ENCODE assay signal across 8 cellular contexts in the genomic region with DNA sequence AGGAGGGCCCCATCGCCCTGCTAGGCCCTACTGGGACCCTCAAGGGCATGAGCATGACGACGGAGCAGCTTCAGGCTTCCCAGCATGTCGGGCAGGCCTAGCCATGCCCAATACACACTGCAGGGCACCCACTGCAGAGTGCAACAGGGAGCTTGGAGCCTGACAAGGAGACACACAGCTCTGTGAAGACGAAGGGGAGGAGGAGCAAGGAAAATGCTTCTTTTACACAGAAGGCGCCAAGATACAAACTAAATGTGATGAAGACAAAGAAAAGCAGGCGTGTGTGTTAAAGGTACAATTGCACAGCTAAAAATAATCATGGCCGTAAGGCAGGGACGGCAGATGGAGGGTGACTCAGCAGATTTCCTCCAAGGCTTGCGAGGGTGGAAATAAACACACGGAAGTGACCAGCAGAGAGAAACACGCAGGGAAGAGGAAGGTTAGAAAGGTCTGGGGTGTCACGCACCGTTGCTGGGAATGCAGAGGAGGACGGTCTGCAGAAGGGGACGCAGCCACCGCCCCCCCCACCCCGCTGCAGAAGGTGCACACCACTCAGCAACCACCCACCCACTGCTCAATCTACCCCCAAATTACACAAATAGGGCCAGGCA.
DNase-seq lines count a peak whose midpoint lies in the region; ATAC-seq and TF ChIP-seq lines count a peak whose summit lies in the region.

No MANE protein-coding gene starts in this region.

- H3K27me3 ChIP-seq in tibial nerve: no peaks in the 10 kb centered on the region

- in situ Hi-C loops in ACHN (cut with HindIII; ENCODE audit: low pct_ligation_motif_present, low pct_unique_long_range_greater_than_20kb, low sequenced_read_pairs): no loop called here

- H3K4me3 ChIP-seq in GM12865 (ENCODE audit: low read depth, low read length) (no peak overlapping the region), tibial nerve (peak overlapping the region in 1 of 4 donors; percentile 3)

- TF ChIP-seq CTCF in GM12865 (IDR thresholded peaks at IDR 0.05; ENCODE audit: insufficient read depth, low read depth, low read length, missing control alignments) (no peak), tibial nerve (IDR thresholded peaks at IDR 0.05) (no peak)

- no peak for ATAC-seq in HG02885 (IDR thresholded peaks at IDR 0.05; ENCODE audit: poor library complexity, unreplicated experiment)

- no peaks in the 10 kb centered on the region for H3K36me3 ChIP-seq in tibial nerve

- H3K9me3 ChIP-seq in tibial nerve: no peaks in the 10 kb centered on the region

- peaks cover 0 to 95% (median 55%) of the 10 kb centered on the region in 4 donors for H3K4me1 ChIP-seq in tibial nerve

- peak; percentile 48 for DNase-seq in ACHN
- DNase-seq in GM12865 (ENCODE audit: low read depth): peak; percentile 66
- peak; percentile 53 for DNase-seq in SHP77 treated with DMSO at 0.1 percent for 48 hours (lab: John Stamatoyannopoulos, UW)
- DNase-seq in dermis blood vessel endothelial cell: peak; percentile 95
- DNase-seq in medulla oblongata (ENCODE audit: extremely low spot score): peak; percentile 71
- no peak for DNase-seq in tibial nerve (ENCODE audit: low spot score in 2 of 2)
- DNase-seq in stimulated activated CD4-positive, alpha-beta T cell treated with anti-CD3 and anti-CD28 coated beads, Interleukin-2, amount 100 ng/mL, for 48 hours: no peak

- no peak for TF ChIP-seq POLR2A in tibial nerve (IDR thresholded peaks at IDR 0.05)

- peak overlapping the region in 3 of 4 donors; percentile 62 to 75 (median 67) for H3K27ac ChIP-seq in tibial nerve

- peak in 1 of 2 donors; percentile 50 for TF ChIP-seq EP300 in tibial nerve (IDR thresholded peaks at IDR 0.05)

- WGBS in tibial nerve, 2 donors: 17 to 22% methylated on average over 18 of the region's 18 CpGs

Comparison
In these comparisons a context has a peak if more than half of its experiments do, and no peak if none do; other contexts are left out.
1. DNase-seq: peak in ACHN (single experiment), GM12865 (single experiment), SHP77 treated with DMSO at 0.1 percent for 48 hours (single experiment), dermis blood vessel endothelial cell (single experiment) and medulla oblongata (single experiment); none in tibial nerve (0 of 2) and stimulated activated CD4-positive, alpha-beta T cell treated with anti-CD3 and anti-CD28 coated beads, Interleukin-2, amount 100 ng/mL, for 48 hours (0 of 2).